ENCODE assay signal across 2 cellular contexts in genomic region chr7:134283972-134284371, GRCh38.
TF ChIP-seq lines count a peak whose summit lies in the region.

No MANE protein-coding gene starts in this region.

TF ChIP-seq in HEK293, 187 proteins besides CTCF, POLR2A, EP300 and RAD21 (continued from another document):
- TF ChIP-seq ZNF280C (tag by site-specific recombination; IDR thresholded peaks at IDR 0.05) (no peak), BCL6B (tag by site-specific recombination; IDR thresholded peaks at IDR 0.05) (peak; percentile 8; the same call in 1 of the 2 replicates), IKZF3 (tag by site-specific recombination; IDR thresholded peaks at IDR 0.05) (no peak), ZNF350 (tag by site-specific recombination; IDR thresholded peaks at IDR 0.05) (no peak), YY2 (tag by site-specific recombination; IDR thresholded peaks at IDR 0.05) (no peak), SETDB1 (IDR thresholded peaks at IDR 0.05; ENCODE audit: insufficient read length, low read length) (no peak), KLF16 (tag by site-specific recombination; IDR thresholded peaks at IDR 0.05) (peak; percentile 50; the same call in 1 of the 2 replicates), ZNF677 (tag by site-specific recombination; IDR thresholded peaks at IDR 0.05) (no peak), ZNF501 (tag by site-specific recombination; IDR thresholded peaks at IDR 0.05) (no peak), ZBTB8A (tag by site-specific recombination; IDR thresholded peaks at IDR 0.05) (peak; percentile 32; the same call in 1 of the 2 replicates), ZNF302 (tag by site-specific recombination; IDR thresholded peaks at IDR 0.05; ENCODE audit: low read depth) (0 out of 2 replicates have a peak, but pooled peaks have one; percentile 49), ZNF449 (tag by site-specific recombination; IDR thresholded peaks at IDR 0.05) (no peak)

TF ChIP-seq in K562, 482 proteins besides CTCF, POLR2A, EP300 and RAD21 (continued from another document):
- TF ChIP-seq PBX2 (CRISPR knock-in tag; IDR thresholded peaks at IDR 0.05; ENCODE audit: low read depth) (no peak), PBX2 (tag; conservative IDR thresholded peaks at IDR 0.05; ENCODE audit: low read depth) (0 out of 2 replicates have a peak, but pooled peaks have one; percentile 6), ZNF253 (CRISPR knock-in tag; conservative IDR thresholded peaks at IDR 0.05) (no peak), MEF2D (tag; conservative IDR thresholded peaks at IDR 0.05; ENCODE audit: low read depth) (no peak), NFE2 (IDR thresholded peaks at IDR 0.05; ENCODE audit: low read depth) (no peak), SMARCA5 (IDR thresholded peaks at IDR 0.05) (no peak), MEF2A (IDR thresholded peaks at IDR 0.05; ENCODE audit: control insufficient read depth, low read depth, low read length) (no peak), ZNF146 (CRISPR knock-in tag; IDR thresholded peaks at IDR 0.05; ENCODE audit: unreplicated experiment) (no peak), GMEB1 (CRISPR knock-in tag; IDR thresholded peaks at IDR 0.05) (no peak), ZHX1 (conservative IDR thresholded peaks at IDR 0.05; ENCODE audit: low read length) (no peak), MEIS2 (IDR thresholded peaks at IDR 0.05; ENCODE audit: partially characterized antibody) (peak; percentile 55), ESRRA (IDR thresholded peaks at IDR 0.05; ENCODE audit: borderline replicate concordance, low read depth) (no peak)
